ENCODE assay signal across 8 cellular contexts in the genomic region with DNA sequence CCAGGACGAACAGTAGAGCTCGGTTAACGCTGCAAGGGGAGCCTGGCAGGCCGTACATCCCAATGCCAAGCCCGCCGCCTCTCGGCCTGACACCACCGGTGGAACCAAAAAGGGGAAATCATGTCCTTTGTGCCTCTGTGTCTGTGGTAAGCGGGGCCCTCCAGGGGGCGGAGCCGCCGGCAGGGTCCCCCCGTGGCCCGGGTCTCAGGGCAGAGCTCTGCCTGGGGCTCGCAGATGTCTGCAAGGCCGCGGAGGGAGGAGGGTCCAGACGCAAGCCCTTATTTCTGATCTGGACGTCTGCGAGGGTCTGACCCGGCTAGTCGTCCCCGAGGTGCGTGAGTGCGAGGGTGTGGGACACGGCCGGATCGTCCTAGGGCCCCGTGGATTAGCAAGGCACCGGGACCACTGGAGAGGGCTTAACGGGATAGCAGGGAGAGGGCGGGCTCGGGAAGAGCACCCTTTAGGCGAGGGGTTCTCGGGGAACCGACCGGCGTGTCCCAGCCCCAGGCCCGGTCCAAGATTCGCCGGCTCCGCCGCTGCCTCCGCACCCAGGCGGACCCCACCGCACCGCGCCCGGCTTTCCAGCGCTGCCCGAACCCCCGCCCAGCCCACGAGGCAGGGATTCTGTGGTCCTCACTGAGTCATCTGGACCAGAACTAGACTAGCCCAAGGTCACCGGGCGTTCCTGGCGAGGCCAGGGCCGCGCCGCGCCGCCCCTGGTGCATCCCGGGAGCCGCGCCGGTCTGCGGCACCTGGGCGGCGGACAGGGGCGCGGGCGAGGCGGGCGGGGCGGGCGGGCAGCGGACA. TPM values are rescaled to one million over a fixed set of nuclear protein-coding genes. Genes with fewer than 3 reads are reported as not detected.
DNase-seq lines count a peak whose midpoint lies in the region; ATAC-seq and TF ChIP-seq lines count a peak whose summit lies in the region.

No MANE protein-coding gene starts in this region.

- peaks cover 35% of the 10 kb centered on the region for H3K79me2 ChIP-seq in OCI-LY7 (ENCODE audit: insufficient read depth, low read depth, low read length)

- intact Hi-C loops in OCI-LY7 (cut with micrococcal nuclease; ENCODE audit: unreplicated experiment), result loop anchor here (1.0 to 2.0 kb wide), 5 partner anchors 67 to 419 kb away; a partner anchor contains a TSS
- intact Hi-C loops in naive thymus-derived CD4-positive, alpha-beta T cell (cut with micrococcal nuclease), result loop anchor here (1.0 to 5.0 kb wide), 19 partner anchors 35 to 1828 kb away; a partner anchor contains a TSS

- peaks cover 11% of the 10 kb centered on the region; the same call in 1 of the 2 replicates for H3K36me3 ChIP-seq in OCI-LY7 (ENCODE audit: insufficient read depth, low read length)
- no peaks in the 10 kb centered on the region for H3K36me3 ChIP-seq in naive thymus-derived CD4-positive, alpha-beta T cell (ENCODE audit: control insufficient read depth in 2 of 3, insufficient read depth in 3 of 3, low read length in 3 of 3)

- peak; percentile 55 for DNase-seq in GM10248 (ENCODE audit: extremely low spot score)
- DNase-seq in OCI-LY7 (ENCODE audit: low spot score), result peak; percentile 84
- DNase-seq in activated T-cell treated with anti-CD3 and anti-CD28 coated beads, Interleukin-2, amount 50 U/mL, for 48 hours, result peak; percentile 72 to 74
- peak; percentile 39 for DNase-seq in fibroblast of gingiva (ENCODE audit: low read depth)
- DNase-seq in naive thymus-derived CD4-positive, alpha-beta T cell, result peak; percentile 48 to 62 (median 57)
- peak; percentile 36 to 75 (median 56) for DNase-seq in stimulated activated naive CD4-positive, alpha-beta T cell (lab: John Stamatoyannopoulos, UW)

- no peaks in the 10 kb centered on the region for H3K27me3 ChIP-seq in naive thymus-derived CD4-positive, alpha-beta T cell (ENCODE audit: control insufficient read depth in 2 of 2, insufficient read depth in 2 of 2, low read length in 2 of 2)

- H3K27ac ChIP-seq in OCI-LY7 (ENCODE audit: low read depth, low read length, poor library complexity, severe bottlenecking), result peak overlapping the region; percentile 68
- H3K27ac ChIP-seq in naive thymus-derived CD4-positive, alpha-beta T cell (ENCODE audit: low read depth, low read length), result peak overlapping the region; percentile 91

- CTCF ChIA-PET in GM10248 (lab: Yijun Ruan, JAX) (interaction anchor here (1.1 to 1.9 kb wide), 10 partner anchors 11 to 316 kb away, joined by 3 to 6 read pairs (median 3); no protein-coding TSS in a partner anchor), OCI-LY7 (lab: Charles Lee; ENCODE audit: unreplicated experiment) (interaction anchor here (0.6 to 1.0 kb wide), 2 partner anchors 68 to 220 kb away, joined by 3 read pairs; no protein-coding TSS in a partner anchor)
- CTCF ChIA-PET in naive thymus-derived CD4-positive, alpha-beta T cell (lab: Charles Lee), result interaction anchor here (0.6 to 1.0 kb wide), 4 partner anchors 61 to 537 kb away, joined by 3 read pairs; no protein-coding TSS in a partner anchor

- peaks cover 6% of the 10 kb centered on the region; the same call in 1 of the 2 replicates for H4K20me1 ChIP-seq in OCI-LY7 (ENCODE audit: insufficient read depth, low read length)

- peaks cover 15% of the 10 kb centered on the region for H3K4me1 ChIP-seq in OCI-LY7 (ENCODE audit: insufficient read depth, low read length, poor library complexity, severe bottlenecking)
- H3K4me1 ChIP-seq in naive thymus-derived CD4-positive, alpha-beta T cell (ENCODE audit: control insufficient read depth in 2 of 2, insufficient read depth in 2 of 2, low read length in 2 of 2), result peaks cover 11 to 15% of the 10 kb centered on the region in 2 donors

- H3K27me3 Mint-ChIP-seq in naive thymus-derived CD4-positive, alpha-beta T cell, result no peaks in the 10 kb centered on the region

- no peaks in the 10 kb centered on the region for H3K9me3 Mint-ChIP-seq in naive thymus-derived CD4-positive, alpha-beta T cell

- peak overlapping the region; percentile 91 for H2AFZ ChIP-seq in OCI-LY7 (ENCODE audit: low read length)

- no peaks in the 10 kb centered on the region for H3K9me3 ChIP-seq in OCI-LY7 (ENCODE audit: low read length)
- H3K9me3 ChIP-seq in naive thymus-derived CD4-positive, alpha-beta T cell (ENCODE audit: control insufficient read depth in 2 of 3, low read length in 3 of 3), result no peaks in the 10 kb centered on the region

- peak; percentile 10 for ATAC-seq in HG02571 (IDR thresholded peaks at IDR 0.05; ENCODE audit: unreplicated experiment)
- ATAC-seq in naive thymus-derived CD4-positive, alpha-beta T cell, result peak; percentile 10
- ATAC-seq in HG02798 (IDR thresholded peaks at IDR 0.05; ENCODE audit: poor library complexity, unreplicated experiment), result no peak

- TSS peak; percentile 69 for BruUV-seq in OCI-LY7 (replicated peaks; lab: Mats Ljungman, UMichigan)

- H3K9me2 ChIP-seq in OCI-LY7 (ENCODE audit: insufficient read depth, low read length), result no peaks in the 10 kb centered on the region

- H3K4me2 ChIP-seq in OCI-LY7 (ENCODE audit: low read length), result peak overlapping the region; percentile 75

- H3K4me1 Mint-ChIP-seq in naive thymus-derived CD4-positive, alpha-beta T cell, result peaks cover 5 to 29% (median 19%) of the 10 kb centered on the region in 7 donors

- peak overlapping the region; percentile 79 to 98 (median 92) for H3K27ac Mint-ChIP-seq in naive thymus-derived CD4-positive, alpha-beta T cell

- H3K4me3 ChIP-seq in OCI-LY7 (ENCODE audit: low read depth, low read length, poor library complexity, severe bottlenecking), result peak overlapping the region; percentile 93
- peak overlapping the region; percentile 58 for H3K4me3 ChIP-seq in naive thymus-derived CD4-positive, alpha-beta T cell (ENCODE audit: low read length)

- POLR2A ChIA-PET in GM10248 (lab: Yijun Ruan, JAX) (interaction anchor here (0.6 to 1.6 kb wide), 9 partner anchors 10 to 400 kb away, joined by 3 to 6 read pairs (median 3); a partner anchor contains a TSS), OCI-LY7 (lab: Charles Lee) (interaction anchor here (0.6 to 2.0 kb wide), 4 partner anchors 14 to 67 kb away, joined by 3 to 11 read pairs (median 4); a partner anchor contains a TSS)
- POLR2A ChIA-PET in naive thymus-derived CD4-positive, alpha-beta T cell (lab: Charles Lee), result interaction anchor here (0.6 to 2.5 kb wide), 7 partner anchors 51 to 245 kb away, joined by 3 to 21 read pairs (median 4); a partner anchor contains a TSS

- no peaks in the 10 kb centered on the region for H3K36me3 Mint-ChIP-seq in naive thymus-derived CD4-positive, alpha-beta T cell

- H3K4me3 Mint-ChIP-seq in naive thymus-derived CD4-positive, alpha-beta T cell, result peak overlapping the region; percentile 84 to 95 (median 88)

- TF ChIP-seq CTCF in GM10248 (IDR thresholded peaks at IDR 0.05; ENCODE audit: control extremely low read depth, extremely low read depth, low read depth, missing control alignments), result peak; percentile 59
- TF ChIP-seq CTCF in OCI-LY7 (conservative IDR thresholded peaks at IDR 0.05; ENCODE audit: low read length), result peak; percentile 67

RNA-seq across cellular contexts. Expression of a gene that starts 0.9 kb away (rescaled TPM):
- 17.1 and 17.8 TPM in 2 replicates for total RNA-seq in OCI-LY7 (2014; rRNA removed; shearing (Covaris generic))
- total RNA-seq in OCI-LY7 (2022), result 36.7 and 38.6 TPM in 2 replicates
- 10 to 100 TPM; 32.8 to 47.2 (median 44.1) TPM for total RNA-seq in naive thymus-derived CD4-positive, alpha-beta T cell
- polyA plus RNA-seq in naive thymus-derived CD4-positive, alpha-beta T cell, result 1 to 10 TPM; 2.2 to 4.8 TPM
